Comparison of ENCODE assay signal across 2 cellular contexts in genomic region chr11:18313985-18314763, GRCh38.
TF ChIP-seq lines count a peak whose summit lies in the region.

No MANE protein-coding gene starts in this region.

TF ChIP-seq in HCT116, 20 proteins besides CTCF, POLR2A, EP300 and RAD21 (continued from another document):
- no peak for TF ChIP-seq ZFX (IDR thresholded peaks at IDR 0.05)

TF ChIP-seq in SK-N-SH treated with all-trans-retinoic acid at 6 μM for 48 hours, 23 proteins besides CTCF, POLR2A, EP300 and RAD21:
- TF ChIP-seq PPARA (CRISPR knock-in tag; IDR thresholded peaks at IDR 0.05; ENCODE audit: borderline replicate concordance) (no peak), ZFP3 (CRISPR knock-in tag; IDR thresholded peaks at IDR 0.05) (no peak), TOX (CRISPR knock-in tag; IDR thresholded peaks at IDR 0.05; ENCODE audit: borderline replicate concordance) (no peak), GLIS3 (CRISPR knock-in tag; IDR thresholded peaks at IDR 0.05) (no peak), SNAI2 (CRISPR knock-in tag; IDR thresholded peaks at IDR 0.05) (no peak), CREB5 (CRISPR knock-in tag; IDR thresholded peaks at IDR 0.05; ENCODE audit: low read depth) (no peak), POU6F1 (CRISPR knock-in tag; IDR thresholded peaks at IDR 0.05; ENCODE audit: borderline replicate concordance, low read depth) (no peak), TSHZ2 (CRISPR knock-in tag; IDR thresholded peaks at IDR 0.05) (no peak), ZFP30 (CRISPR knock-in tag; IDR thresholded peaks at IDR 0.05) (no peak), BACH2 (CRISPR knock-in tag; IDR thresholded peaks at IDR 0.05; ENCODE audit: borderline replicate concordance) (no peak), ISL1 (CRISPR knock-in tag; IDR thresholded peaks at IDR 0.05) (no peak), ESRRG (CRISPR knock-in tag; IDR thresholded peaks at IDR 0.05) (no peak), ZNF8 (CRISPR knock-in tag; IDR thresholded peaks at IDR 0.05) (no peak), ZNF565 (CRISPR knock-in tag; conservative IDR thresholded peaks at IDR 0.05; ENCODE audit: low read depth) (no peak)
